ENCODE assay signal across 32 cellular contexts in the genomic region with DNA sequence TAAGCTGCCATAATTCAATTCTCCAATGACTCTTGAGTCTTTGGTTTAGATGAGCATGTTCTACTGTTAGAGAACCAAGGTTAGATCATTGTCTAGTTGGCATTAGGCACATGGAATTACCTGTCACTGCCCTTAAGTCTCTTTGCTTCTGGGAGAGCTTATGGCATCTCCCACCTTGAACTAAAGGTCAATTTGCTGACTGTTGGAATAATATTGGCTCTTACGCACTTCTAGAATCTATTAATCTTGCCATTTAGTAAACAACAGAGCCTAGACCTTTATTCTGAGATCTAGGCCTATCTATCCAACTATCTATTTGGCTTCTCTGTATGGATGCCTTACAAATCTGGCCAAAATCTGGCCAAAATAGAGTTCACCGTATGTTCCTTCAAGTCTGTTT.
"Had no signal": no experiment of that assay in that cellular context is flagged by ENCODE, and none has a peak within 500 bp of the region (broad histone marks: within the 10 kb centered on the region; RNA-seq: fewer than 3 reads in every experiment).

No MANE protein-coding gene starts in this region.

- H3K27me3 ChIP-seq: MG63 had no signal

- H3K4me3 ChIP-seq: MG63 had no signal

- H3K36me3 ChIP-seq: MG63 had no signal

- DNase-seq: Karpas-422, Kasumi-1, MG63, MM.1S, MV-4-11, NCI-H1092, NCI-H1092 treated with DMSO at 0.1 percent for 48 hours, NCI-H1105, NCI-H1105 treated with DMSO at 0.1 percent for 48 hours, NCI-H1417, NCI-H1417 treated with DMSO at 0.1 percent for 48 hours, NCI-H1436, NCI-H1436 treated with DMSO at 0.1 percent for 48 hours, NCI-H146, NCI-H1694, NCI-H1694 treated with DMSO at 0.1 percent for 48 hours, NCI-H187, NCI-H187 treated with DMSO at 0.1 percent for 48 hours, NCI-H1930, NCI-H2029, NCI-H2029 treated with DMSO at 0.1 percent for 48 hours, NCI-H2081, NCI-H2081 treated with DMSO at 0.1 percent for 48 hours, NCI-H2107, NCI-H2171, NCI-H2171 treated with DMSO at 0.1 percent for 48 hours, NCI-H2227 treated with DMSO at 0.1 percent for 48 hours, NCI-H345, NCI-H446, NCI-H446 treated with DMSO at 0.1 percent for 48 hours, NCI-H510A, NCI-H510A treated with DMSO at 0.1 percent for 48 hours had no signal
